29 cellular contexts compared by ENCODE assay signal in the genomic region with DNA sequence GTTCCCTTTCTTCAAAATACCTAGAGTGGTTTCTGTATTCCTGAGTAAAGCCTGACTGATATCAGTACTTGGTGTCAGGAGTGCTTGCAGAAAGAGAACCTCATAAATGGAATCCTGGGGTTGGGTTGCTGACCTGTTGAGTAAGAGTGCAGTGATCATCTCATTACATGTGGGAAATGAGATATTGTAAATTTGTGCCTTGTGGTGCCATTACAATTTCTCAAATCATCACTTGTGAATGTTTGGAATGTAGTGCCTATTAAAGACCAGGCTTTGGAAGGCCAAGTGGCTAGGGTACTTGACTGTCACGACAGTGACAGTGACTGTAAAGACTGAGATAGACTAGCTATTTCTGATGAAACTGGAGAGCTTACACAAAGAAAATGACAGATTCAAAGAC.
"Had no signal": no experiment of that assay in that cellular context is flagged by ENCODE, and none has a peak within 500 bp of the region (broad histone marks: within the 10 kb centered on the region; RNA-seq: fewer than 3 reads in every experiment).

No MANE protein-coding gene starts in this region.

- ATAC-seq: natural killer cell; psoas muscle; right cardiac atrium; right lobe of liver; stimulated activated memory B cell treated with anti-CD40 and anti-IgM and Interleukin-4, amounts not matched to agents 10 μg/mL and 1 μg/mL and 100 μg/mL, for 72 hours; stimulated activated naive CD8-positive, alpha-beta T cell treated with anti-CD3 and anti-CD28 coated beads, Interleukin-15, amount 100 ng/mL, for 72 hours; stimulated activated naive CD8-positive, alpha-beta T cell treated with anti-CD3 and anti-CD28 coated beads, Interleukin-15, Interleukin-2, amounts not matched to agents 100 U/mL and 50 U/mL, for 24 hours; upper lobe of right lung had no signal

- H2AFZ ChIP-seq: neural progenitor cell, parathyroid adenoma had no signal

- H3K36me3 ChIP-seq: neural progenitor cell, ovary, right lobe of liver, sigmoid colon, spleen, suprapubic skin, tibial artery, transverse colon, upper lobe of right lung, uterus had no signal

- H3K4me2 ChIP-seq: neural progenitor cell, smooth muscle cell had no signal

- DNase-seq: natural killer cell; occipital lobe; ovary; posterior cingulate gyrus; psoas muscle; right cardiac atrium; right lobe of liver; sigmoid colon; spleen; stimulated activated CD4-positive, alpha-beta T cell treated with anti-CD3 and anti-CD28 coated beads, Interleukin-12 subunit alpha, Interleukin-12 subunit beta, amount 100 ng/mL, for 4 hours; stimulated activated CD4-positive, alpha-beta T cell treated with anti-CD3 and anti-CD28 coated beads, Interleukin-1b, Interleukin-23, amount 100 ng/mL, for 48 hours; stimulated activated CD4-positive, alpha-beta T cell treated with anti-CD3 and anti-CD28 coated beads, Interleukin-4, amount 100 ng/mL, for 1 hour; stimulated activated CD4-positive, alpha-beta T cell treated with anti-CD3 and anti-CD28 coated beads, Interleukin-4, amount 100 ng/mL, for 4 hours; stimulated activated CD8-positive, alpha-beta memory T cell treated with anti-CD3 and anti-CD28 coated beads, Interleukin-4, amount 100 ng/mL, for 48 hours; stimulated activated naive CD4-positive, alpha-beta T cell; stimulated activated naive CD8-positive, alpha-beta T cell treated with anti-CD3 and anti-CD28 coated beads, Interleukin-15, amount 100 ng/mL, for 72 hours; stimulated activated naive CD8-positive, alpha-beta T cell treated with anti-CD3 and anti-CD28 coated beads, Interleukin-15, Interleukin-2, amounts not matched to agents 100 U/mL and 50 U/mL, for 24 hours; substantia nigra; testis; tibial artery; transverse colon; upper lobe of right lung; uterus had no signal

- H3K27ac ChIP-seq: neural progenitor cell, ovary, parathyroid adenoma, psoas muscle, right lobe of liver, sigmoid colon, skin epidermis, spleen, suprapubic skin, testis, tibial artery, transverse colon, upper lobe of right lung, uterus had no signal

- H3K9ac ChIP-seq: neural progenitor cell, parathyroid adenoma had no signal

- H3K27me3 ChIP-seq: neural progenitor cell, ovary, right lobe of liver, sigmoid colon, suprapubic skin, testis, tibial artery, transverse colon, upper lobe of right lung, uterus had no signal

- H3K9me3 ChIP-seq: ovary, psoas muscle, right lobe of liver, sigmoid colon, suprapubic skin, testis, tibial artery, transverse colon, upper lobe of right lung, uterus had no signal

- H3K4me1 ChIP-seq: neural progenitor cell, parathyroid adenoma, psoas muscle, right lobe of liver, sigmoid colon, spleen, suprapubic skin, testis, tibial artery, transverse colon, upper lobe of right lung, uterus had no signal

- H3K4me3 ChIP-seq: neural progenitor cell, ovary, psoas muscle, right lobe of liver, sigmoid colon, skin epidermis, smooth muscle cell, spleen, suprapubic skin, testis, tibial artery, transverse colon, upper lobe of right lung, uterus had no signal

- H3K79me2 ChIP-seq: parathyroid adenoma had no signal
